Comparison of ENCODE assay signal across 16 cellular contexts in the genomic region with DNA sequence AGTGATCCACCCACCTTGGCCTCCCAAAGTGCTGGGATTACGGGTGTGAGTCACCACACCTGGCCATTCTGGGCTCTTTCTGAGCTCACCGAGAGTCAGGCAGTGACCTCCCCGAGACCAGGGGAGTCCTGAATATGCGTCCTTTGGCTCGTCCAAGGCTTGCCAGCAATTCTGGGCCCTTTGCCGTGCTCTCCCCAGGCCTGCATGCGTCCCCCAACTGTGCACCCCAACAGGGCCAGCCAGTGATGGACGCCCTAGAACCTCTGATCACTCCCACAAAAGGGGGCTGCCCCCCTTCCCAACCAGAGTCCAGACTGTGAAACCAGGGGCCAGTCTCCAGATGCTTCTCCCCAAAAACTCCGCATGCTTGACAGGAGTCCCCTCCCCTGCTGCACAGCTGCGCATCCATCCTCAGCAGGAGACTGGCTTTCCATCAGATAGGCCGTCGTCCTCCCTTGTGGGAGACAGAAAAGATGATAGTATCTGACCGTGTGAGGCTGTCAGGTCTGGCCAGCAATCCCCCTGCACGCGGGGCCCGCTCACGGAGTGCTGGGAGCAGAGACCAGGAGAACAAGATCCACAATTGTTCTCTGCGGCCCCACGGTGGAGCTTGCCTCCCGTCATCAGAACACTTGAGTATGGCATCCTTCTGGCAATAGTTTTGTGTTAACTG. TPM values are rescaled to one million over a fixed set of nuclear protein-coding genes. Genes with fewer than 3 reads are reported as not detected.
DNase-seq lines count a peak whose midpoint lies in the region; ATAC-seq, FAIRE-seq and TF ChIP-seq lines count a peak whose summit lies in the region.
"Had no signal": no experiment of that assay in that cellular context is flagged by ENCODE, and none has a peak within 500 bp of the region (broad histone marks: within the 10 kb centered on the region; RNA-seq: fewer than 3 reads in every experiment).

No MANE protein-coding gene starts in this region.

- H4K5ac ChIP-seq in H1 (ENCODE audit: insufficient read length, low read depth, low read length) = no peak overlapping the region

- no peaks in the 10 kb centered on the region for H3K79me2 ChIP-seq in SK-N-SH (ENCODE audit: insufficient read depth)
- no peaks in the 10 kb centered on the region for H3K79me2 ChIP-seq in H1 (ENCODE audit: control insufficient read depth in 1 of 2, insufficient read depth in 2 of 2, low read length in 2 of 2)
- no peaks in the 10 kb centered on the region for H3K79me2 ChIP-seq in neural progenitor cell (ENCODE audit: low read depth)

- H3K23ac ChIP-seq in H1 (ENCODE audit: insufficient read length) = no peak overlapping the region

- H3K23me2 ChIP-seq in H1 (ENCODE audit: low read depth, low read length) = no peaks in the 10 kb centered on the region

- 75% methylated on average over 18 of the region's 20 CpGs for WGBS in SK-N-SH (ENCODE audit: low lambda C conversion rate)
- WGBS in H1 (ENCODE audit: extremely low coverage in 1 of 2, insufficient coverage in 1 of 2, insufficient read length in 1 of 2, insufficient replicate concordance in 2 of 2, low coverage in 1 of 2, low lambda C conversion rate in 2 of 2, missing lambda C conversion rate in 1 of 2), 2 experiments = 96% methylated on average over 19 of the region's 20 CpGs; no CpG with 5 or more reads in 1 of the 2 experiments

- ATAC-seq in SK-N-SH treated with all-trans-retinoic acid at 6 μM for 48 hours (no peak; the same call in 2 of the 3 replicates), HG03439 (IDR thresholded peaks at IDR 0.05; ENCODE audit: unreplicated experiment) (no peak)

- CTCF ChIA-PET in SK-N-SH (lab: Yijun Ruan, JAX) = interaction anchor here (0.7 to 3.2 kb wide), 2 partner anchors 27 to 30 kb away, joined by 3 to 10 read pairs; no protein-coding TSS in a partner anchor
- CTCF ChIA-PET in H1 (lab: Charles Lee; ENCODE audit: partially characterized antibody) = no interaction called here

- no peak overlapping the region for H2BK5ac ChIP-seq in H1 (ENCODE audit: low read depth, low read length)

- peaks cover 5% of the 10 kb centered on the region; the same call in 1 of the 2 replicates for H3K27me3 ChIP-seq in SK-N-SH (ENCODE audit: insufficient read depth)
- peaks cover 0 to 2% (median 0%) of the 10 kb centered on the region in 4 experiments; a peak in 2 of 7 replicates for H3K27me3 ChIP-seq in H1 (replicated peaks in 1 of 4; ENCODE audit: control insufficient read depth in 3 of 4, extremely low read depth in 1 of 4, insufficient read depth in 3 of 4, low read length in 3 of 4)
- no peaks in the 10 kb centered on the region for H3K27me3 ChIP-seq in neural progenitor cell

- H2AFZ ChIP-seq in SK-N-SH (ENCODE audit: low read depth) (no peak overlapping the region), H1 (ENCODE audit: low read length) (no peak overlapping the region), neural progenitor cell (replicated peaks) (peak overlapping the region; percentile 89)

- no peak overlapping the region for H4K8ac ChIP-seq in H1 (ENCODE audit: extremely low read depth, insufficient read depth, low read length)

- no peak overlapping the region for H2AK5ac ChIP-seq in H1 (ENCODE audit: low read depth, low read length)

- peak overlapping the region; percentile 83 for H3K27ac Mint-ChIP-seq in neural progenitor cell
- no peak overlapping the region for H3K27ac Mint-ChIP-seq in T-helper 2 cell treated with Interferon-gamma antibody and Interleukin-4, amounts not matched to agents 5 μg/mL and 100 μg/mL, for 36 hours
- H3K27ac Mint-ChIP-seq: CD8-positive, alpha-beta memory T cell had no signal

- no peak for TF ChIP-seq POLR2A in H1 (IDR thresholded peaks at IDR 0.05; ENCODE audit: control extremely low read depth in 1 of 2, low read depth in 2 of 2, low read length in 2 of 2)

- no peak overlapping the region for H3K4ac ChIP-seq in H1 (replicated peaks; ENCODE audit: insufficient read length, low read depth, low read length)

- POLR2A ChIA-PET in SK-N-SH (lab: Yijun Ruan, JAX) = interaction anchor here (0.6 kb wide), 1 partner anchor 212 kb away, joined by 3 read pairs; no protein-coding TSS in a partner anchor
- POLR2A ChIA-PET in H1 (lab: Charles Lee; ENCODE audit: partially characterized antibody) = no interaction called here

- no peak for FAIRE-seq in H1 (lab: Jason Lieb, UNC)
- no peak for FAIRE-seq in frontal cortex (lab: Jason Lieb, UNC)
- FAIRE-seq: H54 had no signal

- H3K56ac ChIP-seq in H1 (replicated peaks; ENCODE audit: insufficient read length, low read depth, low read length) = no peak overlapping the region

- no peaks in the 10 kb centered on the region for H4K20me1 ChIP-seq in SK-N-SH (ENCODE audit: insufficient read depth)
- no peaks in the 10 kb centered on the region for H4K20me1 ChIP-seq in H1 (replicated peaks in 1 of 2; ENCODE audit: control insufficient read depth in 1 of 2, insufficient read depth in 2 of 2, low read length in 2 of 2)
- H4K20me1 ChIP-seq in neural progenitor cell (ENCODE audit: low read depth) = no peaks in the 10 kb centered on the region
- H4K20me1 ChIP-seq: BLaER1 had no signal

- no peaks in the 10 kb centered on the region for H3K9me2 ChIP-seq in SK-N-SH

- TF ChIP-seq EP300 in SK-N-SH (IDR thresholded peaks at IDR 0.05; ENCODE audit: borderline replicate concordance in 1 of 2, low read depth in 1 of 2, low read length in 1 of 2) (no peak), H1 (IDR thresholded peaks at IDR 0.05; ENCODE audit: borderline replicate concordance in 1 of 2, low read depth in 2 of 2, low read length in 2 of 2) (no peak)

- no peaks in the 10 kb centered on the region for H3K9me3 ChIP-seq in SK-N-SH
- H3K9me3 ChIP-seq in H1 (ENCODE audit: insufficient read depth in 2 of 2, low read depth in 1 of 2, low read length in 1 of 2) = no peaks in the 10 kb centered on the region
- H3K9me3 ChIP-seq in neural progenitor cell (ENCODE audit: low read depth) = no peaks in the 10 kb centered on the region
- H3K9me3 ChIP-seq: BLaER1, Caco-2 had no signal

- TF ChIP-seq RAD21 in SK-N-SH (IDR thresholded peaks at IDR 0.05; ENCODE audit: low read length) = no peak
- no peak for TF ChIP-seq RAD21 in H1 (IDR thresholded peaks at IDR 0.05 in 1 of 2, conservative IDR thresholded peaks at IDR 0.05 in 1 of 2; ENCODE audit: low read depth in 2 of 2, low read length in 2 of 2)

- peaks cover 9% of the 10 kb centered on the region for H3K27me3 Mint-ChIP-seq in neural progenitor cell (ENCODE audit: insufficient read depth, low read depth)
- peaks cover 4% of the 10 kb centered on the region for H3K27me3 Mint-ChIP-seq in T-helper 2 cell treated with Interferon-gamma antibody and Interleukin-4, amounts not matched to agents 5 μg/mL and 100 μg/mL, for 36 hours (ENCODE audit: low read depth)

- H3K4me2 ChIP-seq in SK-N-SH (no peak overlapping the region), H1 (ENCODE audit: insufficient read depth in 1 of 2, low read depth in 2 of 2, low read length in 2 of 2) (no peak overlapping the region), neural progenitor cell (peak overlapping the region; percentile 50)
- H3K4me2 ChIP-seq: BLaER1 had no signal

- H3K9ac ChIP-seq in SK-N-SH (no peak overlapping the region), H1 (replicated peaks in 1 of 4; ENCODE audit: extremely low read depth in 1 of 4, low read depth in 3 of 4, low read length in 3 of 4) (no peak overlapping the region), neural progenitor cell (no peak overlapping the region)
- H3K9ac ChIP-seq: BLaER1 had no signal

- H3K4me1 ChIP-seq in SK-N-SH (ENCODE audit: control insufficient read depth in 1 of 2, insufficient read depth in 2 of 2, low read depth in 1 of 2, low read length in 1 of 2) (peaks cover 0 to 10% of the 10 kb centered on the region in 2 experiments; a peak in 1 of 4 replicates), H1 (replicated peaks in 1 of 4; ENCODE audit: control insufficient read depth in 3 of 4, insufficient read depth in 4 of 4, low read length in 3 of 4) (peaks cover 0 to 6% (median 0%) of the 10 kb centered on the region in 4 experiments; a peak in 1 of 7 replicates), neural progenitor cell (peaks cover 10% of the 10 kb centered on the region)
- H3K4me1 ChIP-seq: Caco-2 had no signal

- H3K27ac ChIP-seq in SK-N-SH (ENCODE audit: low read depth in 2 of 2, low read length in 1 of 2) (no peak overlapping the region), H1 (ENCODE audit: low read depth, low read length) (no peak overlapping the region), neural progenitor cell (peak overlapping the region; percentile 9)
- H3K27ac ChIP-seq: 22Rv1, BLaER1 had no signal

- no peaks in the 10 kb centered on the region for H3K9me3 Mint-ChIP-seq in neural progenitor cell
- no peaks in the 10 kb centered on the region for H3K9me3 Mint-ChIP-seq in T-helper 2 cell treated with Interferon-gamma antibody and Interleukin-4, amounts not matched to agents 5 μg/mL and 100 μg/mL, for 36 hours
- H3K9me3 Mint-ChIP-seq: CD8-positive, alpha-beta memory T cell had no signal

- no peak overlapping the region for H3K18ac ChIP-seq in H1 (ENCODE audit: extremely low read depth, low read length)

- H3F3A ChIP-seq in SK-N-SH (replicated peaks; ENCODE audit: insufficient read depth) (no peaks in the 10 kb centered on the region), neural progenitor cell (ENCODE audit: low read depth) (peaks cover 9% of the 10 kb centered on the region)

- peak; percentile 48 for DNase-seq in SK-N-SH
- DNase-seq in H1 (ENCODE audit: low read depth in 1 of 2, low spot score in 2 of 2) = no peak
- DNase-seq in neural progenitor cell (ENCODE audit: low spot score) = peak; percentile 15
- no peak for DNase-seq in T-helper 2 cell treated with Interferon-gamma antibody and Interleukin-4, amounts not matched to agents 5 μg/mL and 100 μg/mL, for 36 hours (ENCODE audit: low spot score)
- no peak for DNase-seq in frontal cortex (ENCODE audit: low spot score in 2 of 2)
- DNase-seq: Caco-2; CD8-positive, alpha-beta memory T cell; DMS53 had no signal

- 0 out of 2 replicates have a peak overlapping the region, but pooled peaks have one; percentile 61 for H2BK15ac ChIP-seq in H1 (ENCODE audit: low read length)

- H4K91ac ChIP-seq in H1 (replicated peaks; ENCODE audit: insufficient read length, low read length) = no peak overlapping the region

- H3K14ac ChIP-seq in H1 (ENCODE audit: insufficient read length) = no peak overlapping the region

- peaks cover 13% of the 10 kb centered on the region for H3K4me1 Mint-ChIP-seq in neural progenitor cell
- H3K4me1 Mint-ChIP-seq in T-helper 2 cell treated with Interferon-gamma antibody and Interleukin-4, amounts not matched to agents 5 μg/mL and 100 μg/mL, for 36 hours (ENCODE audit: low read depth) = no peaks in the 10 kb centered on the region
- H3K4me1 Mint-ChIP-seq: CD8-positive, alpha-beta memory T cell had no signal

- no peak overlapping the region for H2BK12ac ChIP-seq in H1 (ENCODE audit: low read depth, low read length)

- H3K79me1 ChIP-seq in H1 (ENCODE audit: low read depth, low read length) = no peaks in the 10 kb centered on the region

- no peaks in the 10 kb centered on the region for H3K36me3 ChIP-seq in SK-N-SH (replicated peaks in 1 of 2; ENCODE audit: control insufficient read depth in 1 of 2, insufficient read depth in 2 of 2, low read length in 1 of 2)
- H3K36me3 ChIP-seq in H1 (ENCODE audit: control insufficient read depth in 2 of 4, insufficient read depth in 4 of 4, low read length in 3 of 4) = no peaks in the 10 kb centered on the region
- no peaks in the 10 kb centered on the region for H3K36me3 ChIP-seq in neural progenitor cell
- H3K36me3 ChIP-seq: BLaER1 had no signal

- no peak overlapping the region for H2BK120ac ChIP-seq in H1 (replicated peaks; ENCODE audit: low read depth, low read length)

- H3K4me3 Mint-ChIP-seq in neural progenitor cell = no peak overlapping the region
- no peak overlapping the region for H3K4me3 Mint-ChIP-seq in T-helper 2 cell treated with Interferon-gamma antibody and Interleukin-4, amounts not matched to agents 5 μg/mL and 100 μg/mL, for 36 hours

- no peak overlapping the region for H2BK20ac ChIP-seq in H1 (ENCODE audit: low read length)

- no peak for TF ChIP-seq CTCF in SK-N-SH (IDR thresholded peaks at IDR 0.05)
- no peak for TF ChIP-seq CTCF in H1 (IDR thresholded peaks at IDR 0.05; ENCODE audit: control extremely low read depth in 1 of 3, insufficient read depth in 1 of 3, low read depth in 1 of 3, low read length in 3 of 3)
- TF ChIP-seq CTCF in neural progenitor cell (IDR thresholded peaks at IDR 0.05) = no peak

- H3K4me3 ChIP-seq in SK-N-SH (ENCODE audit: low read depth in 2 of 2, low read length in 1 of 2) (no peak overlapping the region), H1 (ENCODE audit: extremely low read depth in 1 of 4, insufficient read depth in 2 of 4, low read depth in 3 of 4, low read length in 4 of 4) (no peak overlapping the region), neural progenitor cell (no peak overlapping the region)
- H3K4me3 ChIP-seq: BLaER1 had no signal

- H3K36me3 Mint-ChIP-seq in neural progenitor cell = no peaks in the 10 kb centered on the region
- H3K36me3 Mint-ChIP-seq in T-helper 2 cell treated with Interferon-gamma antibody and Interleukin-4, amounts not matched to agents 5 μg/mL and 100 μg/mL, for 36 hours (ENCODE audit: low read depth) = no peaks in the 10 kb centered on the region
- H3K36me3 Mint-ChIP-seq: CD8-positive, alpha-beta memory T cell had no signal

RNA-seq across cellular contexts. Expression of a gene that starts 15.5 kb away (rescaled TPM):
- polyA plus RNA-seq in SK-N-SH (2012; rRNA removed) (0.03 TPM in 1 of 2 replicates, not detected in the other), H1 (2011; rRNA removed) (0.36 and 0.63 TPM in 2 replicates)
- not detected in 2 replicates for polyA plus RNA-seq in SK-N-SH (2012; cell fraction: cytosol; rRNA removed)
- polyA plus RNA-seq in SK-N-SH (2012; cell fraction: nucleus; rRNA removed) = not detected in 2 replicates
- 0.39 TPM in 1 of 2 replicates, not detected in the other for total RNA-seq in H1 (2021; fragmentation: NEBNext Ultra II Directional; extraction: Animal tissue kit (Norgen Biotek cat#: 25700))
- polyA plus RNA-seq in H1 (2011; cell fraction: cytosol; rRNA removed) = 0.09 TPM
- 0.40 TPM for polyA plus RNA-seq in H1 (2011; cell fraction: nucleus; rRNA removed)
- 0.15 to 0.17 TPM in 2 of 4 replicates, not detected in the others for polyA plus RNA-seq in H1 (2012, experiment 1 of 2)
- polyA plus RNA-seq in H1 (2012, experiment 2 of 2) = not detected
- polyA plus RNA-seq in H1 (2013, experiment 1 of 2) = 0.26 TPM
- 0.18 TPM for polyA plus RNA-seq in H1 (2013, experiment 2 of 2)
- polyA minus RNA-seq in H1 (2011; rRNA and poly(A)+ RNA removed) = not detected in 2 replicates
- polyA minus RNA-seq in H1 (2011; cell fraction: cytosol; rRNA and poly(A)+ RNA removed) = not detected
- not detected for polyA minus RNA-seq in H1 (2011; cell fraction: nucleus; rRNA and poly(A)+ RNA removed)
- total RNA-seq in neural progenitor cell (ENCODE audit: low replicate concordance) (1.1 TPM in 1 of 2 replicates, not detected in the other), frontal cortex (not detected)
- total RNA-seq: A673; Caco-2; CD8-positive, alpha-beta memory T cell; Daoy; HT-29 had no signal
- polyA plus RNA-seq: CD8-positive, alpha-beta memory T cell had no signal

RNA-seq across cellular contexts. Expression of a gene that starts 30.7 kb away (rescaled TPM):
- polyA plus RNA-seq in SK-N-SH (2012; rRNA removed) = 0.05 TPM in 1 of 2 replicates, not detected in the other
- polyA plus RNA-seq in SK-N-SH (2012; cell fraction: cytosol; rRNA removed) = 0.04 TPM in 2 replicates
- 0.13 and 0.27 TPM in 2 replicates for polyA plus RNA-seq in SK-N-SH (2012; cell fraction: nucleus; rRNA removed)
- total RNA-seq in H1 (2021; fragmentation: NEBNext Ultra II Directional; extraction: Animal tissue kit (Norgen Biotek cat#: 25700)) = 0.99 and 1.1 TPM in 2 replicates
- 0.60 and 0.63 TPM in 2 replicates for polyA plus RNA-seq in H1 (2011; rRNA removed)
- polyA plus RNA-seq in H1 (2011; cell fraction: cytosol; rRNA removed) = 1.3 TPM
- polyA plus RNA-seq in H1 (2011; cell fraction: nucleus; rRNA removed) = 2.1 TPM
- 0.34 to 1.0 TPM (median 0.56 TPM) in 4 replicates for polyA plus RNA-seq in H1 (2012, experiment 1 of 2)
- 0.17 TPM for polyA plus RNA-seq in H1 (2012, experiment 2 of 2)
- 1.6 TPM for polyA plus RNA-seq in H1 (2013, experiment 1 of 2)
- 2.2 TPM for polyA plus RNA-seq in H1 (2013, experiment 2 of 2)
- polyA minus RNA-seq in H1 (2011; rRNA and poly(A)+ RNA removed) = 0.22 and 0.91 TPM in 2 replicates
- not detected for polyA minus RNA-seq in H1 (2011; cell fraction: cytosol; rRNA and poly(A)+ RNA removed)
- polyA minus RNA-seq in H1 (2011; cell fraction: nucleus; rRNA and poly(A)+ RNA removed) = 0.50 TPM
- 1.9 and 3.7 TPM in 2 replicates for total RNA-seq in neural progenitor cell (ENCODE audit: low replicate concordance)
- total RNA-seq in frontal cortex = 0.41 TPM
- total RNA-seq: Caco-2; CD8-positive, alpha-beta memory T cell; Daoy; HT-29 had no signal
- polyA plus RNA-seq: CD8-positive, alpha-beta memory T cell had no signal

RNA-seq across cellular contexts. Expression of a gene that starts 40.3 kb away (rescaled TPM):
- polyA plus RNA-seq in SK-N-SH (2012; rRNA removed) = 30.1 and 31.4 TPM in 2 replicates
- polyA plus RNA-seq in SK-N-SH (2012; cell fraction: cytosol; rRNA removed) = 17.1 and 26.6 TPM in 2 replicates
- 11.1 and 11.7 TPM in 2 replicates for polyA plus RNA-seq in SK-N-SH (2012; cell fraction: nucleus; rRNA removed)
- 28.2 and 34.1 TPM in 2 replicates for total RNA-seq in H1 (2021; fragmentation: NEBNext Ultra II Directional; extraction: Animal tissue kit (Norgen Biotek cat#: 25700))
- 51.4 and 53.8 TPM in 2 replicates for polyA plus RNA-seq in H1 (2011; rRNA removed)
- polyA plus RNA-seq in H1 (2011; cell fraction: cytosol; rRNA removed) = 42.6 TPM
- 40.0 TPM for polyA plus RNA-seq in H1 (2011; cell fraction: nucleus; rRNA removed)
- 21.6 to 38.9 TPM (median 38.0 TPM) in 4 replicates for polyA plus RNA-seq in H1 (2012, experiment 1 of 2)
- 60.9 TPM for polyA plus RNA-seq in H1 (2012, experiment 2 of 2)
- polyA plus RNA-seq in H1 (2013, experiment 1 of 2) = 27.6 TPM
- polyA plus RNA-seq in H1 (2013, experiment 2 of 2) = 28.2 TPM
- polyA minus RNA-seq in H1 (2011; rRNA and poly(A)+ RNA removed) = 29.0 and 33.9 TPM in 2 replicates
- 23.3 TPM for polyA minus RNA-seq in H1 (2011; cell fraction: cytosol; rRNA and poly(A)+ RNA removed)
- 20.6 TPM for polyA minus RNA-seq in H1 (2011; cell fraction: nucleus; rRNA and poly(A)+ RNA removed)
- total RNA-seq in neural progenitor cell (ENCODE audit: low replicate concordance) = 19.4 and 26.9 TPM in 2 replicates
- total RNA-seq in frontal cortex = 4.1 TPM

RNA-seq across cellular contexts. Expression of a gene that starts 51.8 kb away (rescaled TPM):
- polyA plus RNA-seq in SK-N-SH (2012; rRNA removed) (not detected in 2 replicates), H1 (2011; rRNA removed) (0.08 and 0.24 TPM in 2 replicates)
- not detected in 2 replicates for polyA plus RNA-seq in SK-N-SH (2012; cell fraction: cytosol; rRNA removed)
- not detected in 2 replicates for polyA plus RNA-seq in SK-N-SH (2012; cell fraction: nucleus; rRNA removed)
- total RNA-seq in H1 (2021; fragmentation: NEBNext Ultra II Directional; extraction: Animal tissue kit (Norgen Biotek cat#: 25700)) = 0.19 and 0.39 TPM in 2 replicates
- polyA plus RNA-seq in H1 (2011; cell fraction: cytosol; rRNA removed) = 0.21 TPM
- polyA plus RNA-seq in H1 (2011; cell fraction: nucleus; rRNA removed) = 0.56 TPM
- 0.23 to 0.62 TPM (median 0.42 TPM) in 4 replicates for polyA plus RNA-seq in H1 (2012, experiment 1 of 2)
- polyA plus RNA-seq in H1 (2012, experiment 2 of 2) = 0.16 TPM
- 0.14 TPM for polyA plus RNA-seq in H1 (2013, experiment 1 of 2)
- 0.20 TPM for polyA plus RNA-seq in H1 (2013, experiment 2 of 2)
- 0.69 TPM in 1 of 2 replicates, not detected in the other for polyA minus RNA-seq in H1 (2011; rRNA and poly(A)+ RNA removed)
- polyA minus RNA-seq in H1 (2011; cell fraction: cytosol; rRNA and poly(A)+ RNA removed) = not detected
- polyA minus RNA-seq in H1 (2011; cell fraction: nucleus; rRNA and poly(A)+ RNA removed) = not detected
- total RNA-seq in neural progenitor cell (ENCODE audit: low replicate concordance) (not detected in 2 replicates), frontal cortex (not detected)
- total RNA-seq: A673, Caco-2, Daoy, HT-29 had no signal
- polyA plus RNA-seq: CD8-positive, alpha-beta memory T cell had no signal

RNA-seq across cellular contexts. Expression of a gene that starts 56.7 kb away (rescaled TPM):
- polyA plus RNA-seq in SK-N-SH (2012; rRNA removed) (251 and 468 TPM in 2 replicates), H1 (2011; rRNA removed) (194 and 243 TPM in 2 replicates)
- 286 and 324 TPM in 2 replicates for polyA plus RNA-seq in SK-N-SH (2012; cell fraction: cytosol; rRNA removed)
- polyA plus RNA-seq in SK-N-SH (2012; cell fraction: nucleus; rRNA removed) = 116 and 213 TPM in 2 replicates
- total RNA-seq in H1 (2021; fragmentation: NEBNext Ultra II Directional; extraction: Animal tissue kit (Norgen Biotek cat#: 25700)) = 183 and 197 TPM in 2 replicates
- polyA plus RNA-seq in H1 (2011; cell fraction: cytosol; rRNA removed) = 282 TPM
- polyA plus RNA-seq in H1 (2011; cell fraction: nucleus; rRNA removed) = 327 TPM
- polyA plus RNA-seq in H1 (2012, experiment 1 of 2) = 205 to 282 TPM (median 263 TPM) in 4 replicates
- polyA plus RNA-seq in H1 (2012, experiment 2 of 2) = 290 TPM
- 222 TPM for polyA plus RNA-seq in H1 (2013, experiment 1 of 2)
- 218 TPM for polyA plus RNA-seq in H1 (2013, experiment 2 of 2)
- 58.5 and 93.0 TPM in 2 replicates for polyA minus RNA-seq in H1 (2011; rRNA and poly(A)+ RNA removed)
- 204 TPM for polyA minus RNA-seq in H1 (2011; cell fraction: cytosol; rRNA and poly(A)+ RNA removed)
- polyA minus RNA-seq in H1 (2011; cell fraction: nucleus; rRNA and poly(A)+ RNA removed) = 64.0 TPM
- total RNA-seq in neural progenitor cell (ENCODE audit: low replicate concordance) (155 and 160 TPM in 2 replicates), frontal cortex (76.6 TPM)

Comparison
In these comparisons a context has a peak if more than half of its experiments do, and no peak if none do; other contexts are left out.
1. DNase-seq: peak in SK-N-SH (single experiment) and neural progenitor cell (single experiment); none in H1 (0 of 2), T-helper 2 cell treated with Interferon-gamma antibody and Interleukin-4, amounts not matched to agents 5 μg/mL and 100 μg/mL, for 36 hours (single experiment) and frontal cortex (0 of 2).